Comparison of ENCODE assay signal across 19 cellular contexts in genomic region chr3:193711165-193711485, GRCh38.
"Had no signal": no experiment of that assay in that cellular context is flagged by ENCODE, and none has a peak within 500 bp of the region (broad histone marks: within the 10 kb centered on the region; RNA-seq: fewer than 3 reads in every experiment).

No MANE protein-coding gene starts in this region.

- H3K27ac ChIP-seq: epithelial cell of prostate, gastrocnemius medialis, heart right ventricle, left lung, psoas muscle, spleen, suprapubic skin, upper lobe of left lung had no signal

- H3K27me3 ChIP-seq: breast epithelium, gastrocnemius medialis, heart right ventricle, left lung, sigmoid colon, spleen, suprapubic skin, upper lobe of left lung had no signal

- H3K4me3 ChIP-seq: breast epithelium, gastrocnemius medialis, heart right ventricle, left lung, psoas muscle, sigmoid colon, spleen, suprapubic skin, upper lobe of left lung had no signal

- H3K9me3 ChIP-seq: psoas muscle, suprapubic skin had no signal

- H3K4me3 Mint-ChIP-seq: activated naive CD4-positive, alpha-beta T cell treated with anti-CD3 and anti-CD28 coated beads for 36 hours; activated naive CD8-positive, alpha-beta T cell treated with anti-CD3 and anti-CD28 coated beads, Interleukin-2, amount 50 U/mL, for 24 hours; activated T-helper 17 cell treated with anti-CD3 and anti-CD28 coated beads, Interleukin-2, amount 50 U/mL, for 72 hours; effector memory CD8-positive, alpha-beta T cell; natural killer cell; stimulated activated naive CD8-positive, alpha-beta T cell treated with anti-CD3 and anti-CD28 coated beads, Interleukin-15, Interleukin-2, amounts not matched to agents 100 ng/mL and 50 ng/mL, for 24 hours had no signal

- DNase-seq: activated CD4-positive, CD25-positive, alpha-beta regulatory T cell treated with anti-CD3 and anti-CD28 coated beads, Interleukin-2, amount 50 U/mL, for 72 hours; activated naive CD4-positive, alpha-beta T cell treated with anti-CD3 and anti-CD28 coated beads for 36 hours; activated naive CD8-positive, alpha-beta T cell treated with anti-CD3 and anti-CD28 coated beads, Interleukin-2, amount 50 U/mL, for 24 hours; aorta; cerebellar nuclear complex; effector memory CD8-positive, alpha-beta T cell; gastrocnemius medialis; heart right ventricle; left lung; natural killer cell; psoas muscle; sigmoid colon; spleen had no signal

- ATAC-seq: activated naive CD8-positive, alpha-beta T cell treated with anti-CD3 and anti-CD28 coated beads, Interleukin-2, amount 50 U/mL, for 24 hours; activated T-helper 17 cell treated with anti-CD3 and anti-CD28 coated beads, Interleukin-2, amount 50 U/mL, for 72 hours; effector memory CD8-positive, alpha-beta T cell; gastrocnemius medialis; heart right ventricle; left lung; natural killer cell; psoas muscle had no signal

- H3K27ac Mint-ChIP-seq: activated naive CD4-positive, alpha-beta T cell treated with anti-CD3 and anti-CD28 coated beads for 36 hours; activated naive CD8-positive, alpha-beta T cell treated with anti-CD3 and anti-CD28 coated beads, Interleukin-2, amount 50 U/mL, for 24 hours; activated T-helper 17 cell treated with anti-CD3 and anti-CD28 coated beads, Interleukin-2, amount 50 U/mL, for 72 hours; effector memory CD8-positive, alpha-beta T cell; natural killer cell; stimulated activated naive CD8-positive, alpha-beta T cell treated with anti-CD3 and anti-CD28 coated beads, Interleukin-15, Interleukin-2, amounts not matched to agents 100 ng/mL and 50 ng/mL, for 24 hours had no signal

- H3K4me1 ChIP-seq: breast epithelium, sigmoid colon, suprapubic skin, upper lobe of left lung had no signal

- H3K27me3 Mint-ChIP-seq: activated naive CD8-positive, alpha-beta T cell treated with anti-CD3 and anti-CD28 coated beads, Interleukin-2, amount 50 U/mL, for 24 hours; activated T-helper 17 cell treated with anti-CD3 and anti-CD28 coated beads, Interleukin-2, amount 50 U/mL, for 72 hours; effector memory CD8-positive, alpha-beta T cell; stimulated activated naive CD8-positive, alpha-beta T cell treated with anti-CD3 and anti-CD28 coated beads, Interleukin-15, Interleukin-2, amounts not matched to agents 100 ng/mL and 50 ng/mL, for 24 hours had no signal

- H3K36me3 ChIP-seq: breast epithelium, gastrocnemius medialis, heart right ventricle, left lung, sigmoid colon, spleen, suprapubic skin, upper lobe of left lung had no signal

- H3K4me1 Mint-ChIP-seq: activated naive CD8-positive, alpha-beta T cell treated with anti-CD3 and anti-CD28 coated beads, Interleukin-2, amount 50 U/mL, for 24 hours; activated T-helper 17 cell treated with anti-CD3 and anti-CD28 coated beads, Interleukin-2, amount 50 U/mL, for 72 hours; natural killer cell had no signal
